9 cellular contexts compared by ENCODE assay signal in genomic region chr1:205440476-205441317, GRCh38. TPM values are rescaled to one million over a fixed set of nuclear protein-coding genes. Genes with fewer than 3 reads are reported as not detected.
DNase-seq lines count a peak whose midpoint lies in the region; ATAC-seq and TF ChIP-seq lines count a peak whose summit lies in the region.
"Had no signal": no experiment of that assay in that cellular context is flagged by ENCODE, and none has a peak within 500 bp of the region (broad histone marks: within the 10 kb centered on the region; RNA-seq: fewer than 3 reads in every experiment).

No MANE protein-coding gene starts in this region.

- peak overlapping the region in 1 of 2 experiments; percentile 21; a peak in 1 of 4 replicates for H3K4me3 ChIP-seq in HCT116 (replicated peaks in 1 of 2; ENCODE audit: low read depth in 1 of 2, low read length in 2 of 2)
- peak overlapping the region; percentile 11 for H3K4me3 ChIP-seq in coronary artery
- peak overlapping the region; percentile 17 for H3K4me3 ChIP-seq in mononuclear cell (ENCODE audit: low read length)

- no TSS peak for BruUV-seq in HCT116 (replicated peaks; lab: Mats Ljungman, UMichigan)

- H3K4me2 ChIP-seq in HCT116 (ENCODE audit: low read length), result peak overlapping the region; percentile 72

- RAD21 ChIA-PET in HCT116 (lab: Charles Lee; ENCODE audit: low non-redundant PET in 1 of 2, low total read pairs in 2 of 2, uncharacterized antibody in 2 of 2, unreplicated experiment in 2 of 2), result interaction anchor here (0.8 to 2.8 kb wide), 5 partner anchors 9 to 45 kb away, joined by 3 to 17 read pairs (median 4); no protein-coding TSS in a partner anchor

- ATAC-seq in HCT116 (peak; percentile 86), HG03196 (IDR thresholded peaks at IDR 0.05; ENCODE audit: unreplicated experiment) (no peak)

- H3K79me2 ChIP-seq in HCT116 (ENCODE audit: insufficient read depth, low read length), result no peaks in the 10 kb centered on the region; the same call in 1 of the 2 replicates

- H3K9me2 ChIP-seq in HCT116 (ENCODE audit: insufficient read depth), result no peaks in the 10 kb centered on the region

- CTCF ChIA-PET in HCT116 (lab: Charles Lee), result interaction anchor here (0.8 to 3.2 kb wide), 9 partner anchors 9 to 105 kb away, joined by 3 to 37 read pairs (median 6); no protein-coding TSS in a partner anchor

- POLR2A ChIA-PET in HCT116 (lab: Charles Lee), result interaction anchor here (1.2 to 3.1 kb wide), 3 partner anchors 10 to 45 kb away, joined by 8 to 18 read pairs (median 12); no protein-coding TSS in a partner anchor

- H2AFZ ChIP-seq in HCT116 (ENCODE audit: low read depth, low read length, poor library complexity, severe bottlenecking), result no peak overlapping the region

- H3K36me3 ChIP-seq in HCT116 (ENCODE audit: control insufficient read depth in 1 of 2, insufficient read depth in 2 of 2, low read length in 2 of 2), result no peaks in the 10 kb centered on the region

- H3K27ac ChIP-seq in HCT116 (ENCODE audit: low read depth, low read length) (peak overlapping the region; percentile 80), coronary artery (peak overlapping the region in 1 of 2 donors; percentile 30)

- intact Hi-C loops in HCT116 (cut with micrococcal nuclease), result loop anchor here (5.0 kb wide), 1 partner anchor 47 kb away; no protein-coding TSS in a partner anchor

- TF ChIP-seq CTCF in HCT116 (IDR thresholded peaks at IDR 0.05 in 2 of 3, conservative IDR thresholded peaks at IDR 0.05 in 1 of 3; ENCODE audit: borderline replicate concordance in 1 of 3, insufficient read depth in 1 of 3, low read depth in 2 of 3, low read length in 2 of 3) (no peak), coronary artery (IDR thresholded peaks at IDR 0.05) (no peak)

- peak overlapping the region; percentile 52 for H3K9ac ChIP-seq in HCT116 (ENCODE audit: low read length)

- H3K27me3 ChIP-seq in HCT116 (ENCODE audit: insufficient read depth, low read length) (no peaks in the 10 kb centered on the region), mononuclear cell (ENCODE audit: insufficient read depth, low read length) (no peaks in the 10 kb centered on the region)

- peaks cover 54 to 76% of the 10 kb centered on the region in 2 experiments for H3K4me1 ChIP-seq in HCT116 (ENCODE audit: control insufficient read depth in 1 of 2, insufficient read depth in 2 of 2, low read length in 2 of 2)
- peaks cover 32% of the 10 kb centered on the region for H3K4me1 ChIP-seq in mononuclear cell (ENCODE audit: insufficient read depth, low read length)

- DNase-seq in EL (peak; percentile 57), HCT116 (ENCODE audit: low read depth, low spot score) (peak; percentile 85), NCI-H2029 treated with DMSO at 0.1 percent for 48 hours (lab: John Stamatoyannopoulos, UW) (peak; percentile 80), coronary artery (ENCODE audit: low spot score) (no peak)
- DNase-seq in activated CD4-positive, alpha-beta T cell treated with anti-CD3 and anti-CD28 coated beads for 24 hours (ENCODE audit: low read depth in 2 of 2), result peak; percentile 42 to 61
- peak; percentile 33 to 55 for DNase-seq in stimulated activated CD8-positive, alpha-beta memory T cell treated with anti-CD3 and anti-CD28 coated beads, Interleukin-7, amount 100 ng/mL, for 4 hours (ENCODE audit: low read depth in 2 of 2)

- no peak for TF ChIP-seq POLR2A in HCT116 (IDR thresholded peaks at IDR 0.05; ENCODE audit: borderline replicate concordance, extremely low read depth, insufficient read depth, insufficient read length)

- TF ChIP-seq RAD21 in HCT116 (IDR thresholded peaks at IDR 0.05; ENCODE audit: low read depth), result no peak

- no peaks in the 10 kb centered on the region for H4K20me1 ChIP-seq in HCT116 (ENCODE audit: insufficient read depth)

- H3K9me3 ChIP-seq in HCT116 (ENCODE audit: control insufficient read depth in 1 of 2, insufficient read depth in 1 of 2, low read depth in 1 of 2, low read length in 2 of 2) (no peaks in the 10 kb centered on the region), mononuclear cell (ENCODE audit: low read depth, low read length) (no peaks in the 10 kb centered on the region)

TF ChIP-seq in HCT116, 20 proteins besides CTCF, POLR2A, EP300 and RAD21:
- TF ChIP-seq POLR2AphosphoS5 (IDR thresholded peaks at IDR 0.05; ENCODE audit: low read depth, low read length), result peak; percentile 79
- TF ChIP-seq ATF3 (IDR thresholded peaks at IDR 0.05), result no peak
- TF ChIP-seq YY1 (IDR thresholded peaks at IDR 0.05; ENCODE audit: extremely low read depth, insufficient replicate concordance, low read depth, low read length), result peak; percentile 43

RNA-seq across cellular contexts. Expression of gene BLACAT1, which starts 15.1 kb away (rescaled TPM):
- total RNA-seq in HCT116 (2021; ENCODE audit: unreplicated experiment) (3.9 TPM), mononuclear cell (not detected)
- polyA plus RNA-seq in HCT116 (2012), result 3.2 and 4.4 TPM in 2 replicates
- total RNA-seq: subcutaneous adipose tissue had no signal

RNA-seq across cellular contexts. Expression of gene LEMD1, which starts 18.8 kb away (rescaled TPM):
- total RNA-seq in HCT116 (2021; ENCODE audit: unreplicated experiment) (11.9 TPM), mononuclear cell (0.31 TPM)
- 14.9 and 21.8 TPM in 2 replicates for polyA plus RNA-seq in HCT116 (2012)
- total RNA-seq: subcutaneous adipose tissue had no signal
